ENCODE assay signal across 16 cellular contexts in genomic region chr1:92922378-92923035, GRCh38. TPM values are rescaled to one million over a fixed set of nuclear protein-coding genes. Genes with fewer than 3 reads are reported as not detected.
DNase-seq lines count a peak whose midpoint lies in the region; TF ChIP-seq lines count a peak whose summit lies in the region.
"Had no signal": no experiment of that assay in that cellular context is flagged by ENCODE, and none has a peak within 500 bp of the region (broad histone marks: within the 10 kb centered on the region; RNA-seq: fewer than 3 reads in every experiment).

No MANE protein-coding gene starts in this region.

- H3K9me3 ChIP-seq in mesenchymal stem cell (ENCODE audit: control insufficient read depth, low read length) = no peaks in the 10 kb centered on the region

- H3K36me3 Mint-ChIP-seq in activated T-helper 1 cell treated with anti-CD3 and anti-CD28 coated beads, Interleukin-12 subunit alpha, Interleukin-12 subunit beta, Interleukin-2, Interleukin-4 antibody, amounts not matched to agents 30 ng/mL and 10 ng/mL and 1 ng/mL, durations not matched to agents 14 hours and 24 hours and 36 hours (ENCODE audit: low read depth) = peaks cover 18% of the 10 kb centered on the region

- TF ChIP-seq CTCF in AG09309 (IDR thresholded peaks at IDR 0.05; ENCODE audit: control insufficient read depth, insufficient read depth, low read depth, low read length, missing control alignments) = no peak
- no peak for TF ChIP-seq CTCF in astrocyte of the cerebellum (IDR thresholded peaks at IDR 0.05; ENCODE audit: low read depth, low read length, missing control alignments)
- no peak for TF ChIP-seq CTCF in GM13976 (IDR thresholded peaks at IDR 0.05; ENCODE audit: borderline replicate concordance, control extremely low read depth, extremely low read depth, insufficient read depth, missing control alignments)

- H2BK15ac ChIP-seq in mesenchymal stem cell (ENCODE audit: low read depth, poor library complexity, severe bottlenecking) = no peak overlapping the region

- in situ Hi-C loops in astrocyte of the cerebellum (cut with HindIII; ENCODE audit: low sequenced_read_pairs) = no loop called here
- in situ Hi-C loops in GM13976 (cut with MboI; ENCODE audit: low sequenced_read_pairs, unreplicated experiment) = no loop called here

- no peak overlapping the region for H3K27ac ChIP-seq in mesenchymal stem cell (ENCODE audit: low read length, poor library complexity, severe bottlenecking)

- H2BK120ac ChIP-seq in mesenchymal stem cell (ENCODE audit: low read depth, low read length) = no peak overlapping the region

- H3K27me3 Mint-ChIP-seq in activated T-helper 1 cell treated with anti-CD3 and anti-CD28 coated beads, Interleukin-12 subunit alpha, Interleukin-12 subunit beta, Interleukin-2, Interleukin-4 antibody, amounts not matched to agents 30 ng/mL and 10 ng/mL and 1 ng/mL, durations not matched to agents 14 hours and 24 hours and 36 hours (ENCODE audit: insufficient read depth) = no peaks in the 10 kb centered on the region

- H3K23ac ChIP-seq in mesenchymal stem cell (ENCODE audit: low read length in 2 of 2) = no peak overlapping the region

- no peak overlapping the region for H2AFZ ChIP-seq in mesenchymal stem cell (ENCODE audit: low read depth, low read length)

- no peak overlapping the region for H3K4me2 ChIP-seq in mesenchymal stem cell (ENCODE audit: low read length, poor library complexity, severe bottlenecking)

- no peaks in the 10 kb centered on the region for H3K4me1 ChIP-seq in mesenchymal stem cell (ENCODE audit: control insufficient read depth, insufficient read depth, low read depth, low read length)

- no peak overlapping the region for H3K18ac ChIP-seq in mesenchymal stem cell (ENCODE audit: low read depth in 1 of 2, low read length in 2 of 2)

- H2AK5ac ChIP-seq in mesenchymal stem cell (ENCODE audit: low read length, severe bottlenecking) = no peak overlapping the region

- H2BK12ac ChIP-seq in mesenchymal stem cell (ENCODE audit: low read length in 2 of 2) = no peak overlapping the region

- H3K4me3 ChIP-seq in AG09309 (ENCODE audit: control insufficient read depth, low read depth, low read length) = no peak overlapping the region
- H3K4me3 ChIP-seq in astrocyte of the cerebellum (ENCODE audit: low read depth, low read length) = no peak overlapping the region
- H3K4me3 ChIP-seq in mesenchymal stem cell (ENCODE audit: insufficient read depth in 1 of 2, low read depth in 1 of 2, low read length in 2 of 2) = peak overlapping the region in 1 of 2 experiments; percentile 48

- H3K9ac ChIP-seq in mesenchymal stem cell (ENCODE audit: low read length) = peak overlapping the region; percentile 79

- DNase-seq in AG09309 (ENCODE audit: low read depth) = peak; percentile 43
- DNase-seq in HuH-7.5 (ENCODE audit: low spot score) = peak; percentile 24
- peak; percentile 59 for DNase-seq in astrocyte of the cerebellum (ENCODE audit: low read depth)
- DNase-seq in mesenchymal stem cell = no peak
- no peak for DNase-seq in activated T-helper 1 cell treated with anti-CD3 and anti-CD28 coated beads, Interleukin-12 subunit alpha, Interleukin-12 subunit beta, Interleukin-2, Interleukin-4 antibody, amounts not matched to agents 30 ng/mL and 10 ng/mL and 1 ng/mL, durations not matched to agents 14 hours and 24 hours and 36 hours (ENCODE audit: low spot score)
- DNase-seq in stimulated activated CD4-positive, alpha-beta T cell treated with anti-CD3 and anti-CD28 coated beads, Interleukin-15, amount 100 ng/mL, for 24 hours = no peak
- no peak for DNase-seq in GM13976 (ENCODE audit: low spot score)
- no peak for DNase-seq in posterior vena cava (ENCODE audit: low spot score)
- DNase-seq: C1 segment of cervical spinal cord; DND-41; NCI-H1105; NCI-H510A treated with DMSO at 0.1 percent for 48 hours; nucleus accumbens; RPMI8226; stimulated activated CD4-positive, alpha-beta T cell treated with anti-CD3 and anti-CD28 coated beads, Interleukin-12 subunit alpha, Interleukin-12 subunit beta, amount 100 ng/mL, for 4 hours had no signal

- H3K4me3 Mint-ChIP-seq in activated T-helper 1 cell treated with anti-CD3 and anti-CD28 coated beads, Interleukin-12 subunit alpha, Interleukin-12 subunit beta, Interleukin-2, Interleukin-4 antibody, amounts not matched to agents 30 ng/mL and 10 ng/mL and 1 ng/mL, durations not matched to agents 14 hours and 24 hours and 36 hours = no peak overlapping the region
- H3K4me3 Mint-ChIP-seq: mesothelial cell of epicardium had no signal

- H4K91ac ChIP-seq in mesenchymal stem cell (ENCODE audit: low read length) = peak overlapping the region; percentile 50

- no peaks in the 10 kb centered on the region for H3K27me3 ChIP-seq in mesenchymal stem cell (ENCODE audit: control insufficient read depth in 1 of 2, insufficient read depth in 1 of 2, low read length in 2 of 2)

- no peak overlapping the region for H2BK5ac ChIP-seq in mesenchymal stem cell (ENCODE audit: low read depth, low read length, poor library complexity, severe bottlenecking)

- no peaks in the 10 kb centered on the region for H3K79me1 ChIP-seq in mesenchymal stem cell (replicated peaks; ENCODE audit: low read length, poor library complexity, severe bottlenecking)

- no peak overlapping the region for H3K27ac Mint-ChIP-seq in activated T-helper 1 cell treated with anti-CD3 and anti-CD28 coated beads, Interleukin-12 subunit alpha, Interleukin-12 subunit beta, Interleukin-2, Interleukin-4 antibody, amounts not matched to agents 30 ng/mL and 10 ng/mL and 1 ng/mL, durations not matched to agents 14 hours and 24 hours and 36 hours
- H3K27ac Mint-ChIP-seq: mesothelial cell of epicardium had no signal

- H3K4me1 Mint-ChIP-seq in activated T-helper 1 cell treated with anti-CD3 and anti-CD28 coated beads, Interleukin-12 subunit alpha, Interleukin-12 subunit beta, Interleukin-2, Interleukin-4 antibody, amounts not matched to agents 30 ng/mL and 10 ng/mL and 1 ng/mL, durations not matched to agents 14 hours and 24 hours and 36 hours (ENCODE audit: low read depth) = peaks cover 3% of the 10 kb centered on the region

- H4K8ac ChIP-seq in mesenchymal stem cell (ENCODE audit: low read length) = no peak overlapping the region

- 91% methylated on average over 8 of the region's 9 CpGs for WGBS in mesenchymal stem cell

- intact Hi-C loops in activated T-helper 1 cell treated with anti-CD3 and anti-CD28 coated beads, Interleukin-12 subunit alpha, Interleukin-12 subunit beta, Interleukin-2, Interleukin-4 antibody, amounts not matched to agents 30 ng/mL and 10 ng/mL and 1 ng/mL, durations not matched to agents 14 hours and 24 hours and 36 hours (cut with micrococcal nuclease) = no loop called here
- intact Hi-C loops in posterior vena cava (cut with DNase I) = no loop called here

- no peaks in the 10 kb centered on the region for H3K36me3 ChIP-seq in mesenchymal stem cell (ENCODE audit: control insufficient read depth in 1 of 2, insufficient read depth in 2 of 2, low read depth in 1 of 2, low read length in 2 of 2)

- no peak overlapping the region for H3K14ac ChIP-seq in mesenchymal stem cell (ENCODE audit: low read length in 2 of 2)

- peaks cover 3% of the 10 kb centered on the region for H3K9me3 Mint-ChIP-seq in activated T-helper 1 cell treated with anti-CD3 and anti-CD28 coated beads, Interleukin-12 subunit alpha, Interleukin-12 subunit beta, Interleukin-2, Interleukin-4 antibody, amounts not matched to agents 30 ng/mL and 10 ng/mL and 1 ng/mL, durations not matched to agents 14 hours and 24 hours and 36 hours

- H3K4ac ChIP-seq in mesenchymal stem cell (ENCODE audit: low read depth in 1 of 2, low read length in 2 of 2) = no peak overlapping the region

RNA-seq across cellular contexts. Expression of gene DIPK1A, which starts 38.8 kb away (rescaled TPM):
- polyA plus RNA-seq in mesenchymal stem cell (2013, experiment 1 of 2) = 10.2 TPM
- 10.1 TPM for polyA plus RNA-seq in mesenchymal stem cell (2013, experiment 2 of 2)
- 20.3 and 20.8 TPM in 2 replicates for total RNA-seq in activated T-helper 1 cell treated with anti-CD3 and anti-CD28 coated beads, Interleukin-12 subunit alpha, Interleukin-12 subunit beta, Interleukin-2, Interleukin-4 antibody, amounts not matched to agents 30 ng/mL and 10 ng/mL and 1 ng/mL, durations not matched to agents 14 hours and 24 hours and 36 hours
- 10 to 100 TPM; 18.6 to 25.9 TPM for total RNA-seq in posterior vena cava

Comparison
In these comparisons a context has a peak if more than half of its experiments do, and no peak if none do; other contexts are left out.
1. DNase-seq: peak in AG09309 (single experiment), HuH-7.5 (single experiment) and astrocyte of the cerebellum (single experiment); none in mesenchymal stem cell (single experiment), activated T-helper 1 cell treated with anti-CD3 and anti-CD28 coated beads, Interleukin-12 subunit alpha, Interleukin-12 subunit beta, Interleukin-2, Interleukin-4 antibody, amounts not matched to agents 30 ng/mL and 10 ng/mL and 1 ng/mL, durations not matched to agents 14 hours and 24 hours and 36 hours (single experiment), stimulated activated CD4-positive, alpha-beta T cell treated with anti-CD3 and anti-CD28 coated beads, Interleukin-15, amount 100 ng/mL, for 24 hours (single experiment), GM13976 (single experiment) and posterior vena cava (single experiment).